Comparison of ENCODE assay signal across 8 cellular contexts in the genomic region with DNA sequence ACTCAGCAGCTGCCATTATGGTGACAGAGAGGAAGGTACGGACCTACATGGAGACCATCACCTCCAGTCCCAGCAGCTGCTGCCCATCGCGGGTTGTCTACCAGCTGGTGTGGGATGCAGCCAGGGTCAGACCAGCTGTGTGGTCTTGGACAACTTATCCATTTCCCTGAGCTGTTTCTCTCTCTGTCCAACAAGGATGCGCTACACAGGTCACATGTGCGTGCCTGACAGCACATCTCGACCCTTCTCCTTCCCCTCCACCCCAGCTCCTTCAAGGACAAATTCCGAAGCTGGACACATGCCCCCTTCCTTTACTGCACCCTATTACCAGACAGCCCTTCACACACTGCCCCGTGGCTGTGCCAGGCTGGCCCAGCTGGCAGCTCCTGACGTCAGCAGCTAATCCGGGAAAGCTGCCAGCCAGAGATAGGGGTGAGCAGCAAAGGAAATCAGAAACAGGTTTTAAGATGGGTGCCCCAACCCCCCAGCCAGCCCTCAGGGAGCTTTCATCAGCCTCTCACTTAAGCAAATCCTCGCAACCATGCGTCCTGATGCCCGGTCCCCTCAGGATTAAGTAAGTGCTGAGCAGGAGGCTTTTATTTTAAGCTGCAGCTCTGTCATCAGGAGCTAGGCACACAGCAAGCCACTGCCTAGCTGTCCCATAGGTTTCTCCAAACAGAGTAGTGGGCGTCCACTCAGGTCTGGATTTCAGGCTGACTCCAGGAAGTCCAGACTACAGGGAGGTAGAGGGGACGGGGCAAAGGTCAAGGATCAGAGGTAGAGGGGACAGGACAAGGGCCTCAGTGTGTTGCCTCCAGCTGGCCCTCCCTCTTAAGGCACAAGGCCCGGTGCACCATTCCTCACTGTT. TPM values are rescaled to one million over a fixed set of nuclear protein-coding genes. Genes with fewer than 3 reads are reported as not detected.
A peak's percentile ranks its signal among the peaks of the same experiment; 100 is the strongest.
DNase-seq lines count a peak whose midpoint lies in the region; ATAC-seq, FAIRE-seq and TF ChIP-seq lines count a peak whose summit lies in the region.

No MANE protein-coding gene starts in this region.

- H3K9me3 Mint-ChIP-seq in activated CD8-positive, alpha-beta memory T cell treated with anti-CD3 and anti-CD28 coated beads, Interleukin-2, amount 10 ng/mL, durations not matched to agents 7 days and 5 days (ENCODE audit: low read depth): no peaks in the 10 kb centered on the region
- H3K9me3 Mint-ChIP-seq in effector memory CD8-positive, alpha-beta T cell: no peaks in the 10 kb centered on the region
- H3K9me3 Mint-ChIP-seq in endodermal cell: no peaks in the 10 kb centered on the region

- POLR2A ChIA-PET in endothelial cell of umbilical vein (lab: Charles Lee): no interaction called here

- no peak for FAIRE-seq in endothelial cell of umbilical vein (lab: Jason Lieb, UNC)

- no peak overlapping the region for H3K4me3 Mint-ChIP-seq in activated CD8-positive, alpha-beta memory T cell treated with anti-CD3 and anti-CD28 coated beads, Interleukin-2, amount 10 ng/mL, durations not matched to agents 7 days and 5 days
- no peak overlapping the region for H3K4me3 Mint-ChIP-seq in effector memory CD8-positive, alpha-beta T cell
- no peak overlapping the region for H3K4me3 Mint-ChIP-seq in endodermal cell

- H3K9ac ChIP-seq in endothelial cell of umbilical vein (replicated peaks; ENCODE audit: extremely low read depth, insufficient read depth, low read length): no peak overlapping the region
- H3K9ac ChIP-seq in endodermal cell (ENCODE audit: extremely low read depth, low read length, poor library complexity, severe bottlenecking): no peak overlapping the region

- no peak overlapping the region for H3K27ac Mint-ChIP-seq in activated CD8-positive, alpha-beta memory T cell treated with anti-CD3 and anti-CD28 coated beads, Interleukin-2, amount 10 ng/mL, durations not matched to agents 7 days and 5 days
- no peak overlapping the region for H3K27ac Mint-ChIP-seq in effector memory CD8-positive, alpha-beta T cell
- no peak overlapping the region for H3K27ac Mint-ChIP-seq in endodermal cell

- no peak overlapping the region for H3K4me2 ChIP-seq in endothelial cell of umbilical vein (ENCODE audit: insufficient read depth, low read length)

- DNase-seq in NCI-H2171 treated with DMSO at 0.1 percent for 48 hours (lab: John Stamatoyannopoulos, UW): peak; percentile 91
- peak; percentile 21 for DNase-seq in endothelial cell of umbilical vein (ENCODE audit: low read depth, low spot score)
- no peak for DNase-seq in activated CD8-positive, alpha-beta memory T cell treated with anti-CD3 and anti-CD28 coated beads, Interleukin-2, amount 10 ng/mL, durations not matched to agents 7 days and 5 days
- no peak for DNase-seq in effector memory CD8-positive, alpha-beta T cell
- DNase-seq in H7: no peak
- no peak for DNase-seq in endodermal cell

- intact Hi-C loops in endothelial cell of umbilical vein (cut with micrococcal nuclease): no loop called here

- TF ChIP-seq POLR2A in endothelial cell of umbilical vein (IDR thresholded peaks at IDR 0.05; ENCODE audit: low read depth, low read length): no peak

- H3K4me1 ChIP-seq in endothelial cell of umbilical vein (ENCODE audit: control insufficient read depth, extremely low read depth, insufficient read depth, low read length) (no peaks in the 10 kb centered on the region), muscle layer of duodenum (ENCODE audit: control insufficient read depth in 1 of 2, insufficient read depth in 2 of 2, low read length in 2 of 2) (peaks cover 4 to 22% of the 10 kb centered on the region in 2 donors), endodermal cell (ENCODE audit: control insufficient read depth, insufficient read depth, low read length) (no peaks in the 10 kb centered on the region)

- 83 to 89% methylated on average over 11 to 16 of the region's 16 CpGs for WGBS in endodermal cell (ENCODE audit: insufficient coverage in 1 of 2, insufficient read length in 1 of 2), 2 experiments

- H3K36me3 ChIP-seq in endothelial cell of umbilical vein (ENCODE audit: control insufficient read depth in 2 of 2, extremely low read depth in 1 of 2, insufficient read depth in 2 of 2, low read length in 2 of 2) (no peaks in the 10 kb centered on the region), muscle layer of duodenum (ENCODE audit: control insufficient read depth in 1 of 2, insufficient read depth in 2 of 2, low read length in 2 of 2) (peaks cover 15 to 24% of the 10 kb centered on the region in 2 donors), H7 (replicated peaks; ENCODE audit: control insufficient read depth, insufficient read depth, low read length) (no peaks in the 10 kb centered on the region; the same call in none of the 2 replicates), endodermal cell (ENCODE audit: control insufficient read depth, insufficient read depth, low read length) (no peaks in the 10 kb centered on the region)

- H2AFZ ChIP-seq in endothelial cell of umbilical vein (ENCODE audit: low read depth, low read length): no peak overlapping the region

- H3K9me1 ChIP-seq in endothelial cell of umbilical vein (replicated peaks; ENCODE audit: control insufficient read depth, extremely low read depth, insufficient read depth, low read length): no peaks in the 10 kb centered on the region

- H3K4me3 ChIP-seq in endothelial cell of umbilical vein (replicated peaks in 1 of 3; ENCODE audit: insufficient read depth in 1 of 3, low read depth in 1 of 3, low read length in 3 of 3) (no peak overlapping the region), muscle layer of duodenum (ENCODE audit: low read depth in 1 of 2, low read length in 2 of 2) (no peak overlapping the region), H7 (ENCODE audit: insufficient read depth, low read depth, low read length) (no peak overlapping the region), endodermal cell (ENCODE audit: low read length) (no peak overlapping the region)

- H3K27me3 Mint-ChIP-seq in activated CD8-positive, alpha-beta memory T cell treated with anti-CD3 and anti-CD28 coated beads, Interleukin-2, amount 10 ng/mL, durations not matched to agents 7 days and 5 days: no peaks in the 10 kb centered on the region
- no peaks in the 10 kb centered on the region for H3K27me3 Mint-ChIP-seq in effector memory CD8-positive, alpha-beta T cell
- H3K27me3 Mint-ChIP-seq in endodermal cell (ENCODE audit: insufficient read depth): no peaks in the 10 kb centered on the region

- peak overlapping the region; percentile 6 for H3K27ac ChIP-seq in C4-2B
- H3K27ac ChIP-seq in endothelial cell of umbilical vein (ENCODE audit: insufficient read depth, low read depth, low read length): no peak overlapping the region
- peak overlapping the region; percentile 2 for H3K27ac ChIP-seq in muscle layer of duodenum (ENCODE audit: low read length)
- H3K27ac ChIP-seq in endodermal cell (ENCODE audit: low read depth, low read length): no peak overlapping the region

- dilution Hi-C loops in endothelial cell of umbilical vein (cut with MboI; ENCODE audit: extremely low pct_ligation_motif_present, low sequenced_read_pairs): no loop called here

- TF ChIP-seq CTCF in C4-2B (conservative IDR thresholded peaks at IDR 0.05) (no peak), endothelial cell of umbilical vein (IDR thresholded peaks at IDR 0.05; ENCODE audit: extremely low read depth in 1 of 2, insufficient read depth in 1 of 2, low read depth in 1 of 2, low read length in 2 of 2) (no peak), endodermal cell (conservative IDR thresholded peaks at IDR 0.05) (no peak)

- no peaks in the 10 kb centered on the region for H3K9me3 ChIP-seq in endothelial cell of umbilical vein (replicated peaks; ENCODE audit: control insufficient read depth, insufficient read depth, low read length)
- no peaks in the 10 kb centered on the region for H3K9me3 ChIP-seq in muscle layer of duodenum (ENCODE audit: control insufficient read depth in 1 of 2, low read length in 2 of 2)
- H3K9me3 ChIP-seq in endodermal cell (ENCODE audit: control insufficient read depth, low read length): no peaks in the 10 kb centered on the region

- H4K20me1 ChIP-seq in endothelial cell of umbilical vein (replicated peaks; ENCODE audit: control insufficient read depth, extremely low read depth, insufficient read depth, low read length): no peaks in the 10 kb centered on the region

- H3K4me1 Mint-ChIP-seq in activated CD8-positive, alpha-beta memory T cell treated with anti-CD3 and anti-CD28 coated beads, Interleukin-2, amount 10 ng/mL, durations not matched to agents 7 days and 5 days: peaks cover 12% of the 10 kb centered on the region
- H3K4me1 Mint-ChIP-seq in effector memory CD8-positive, alpha-beta T cell (ENCODE audit: low read depth in 2 of 2): peaks cover 5 to 6% of the 10 kb centered on the region in 2 donors
- H3K4me1 Mint-ChIP-seq in endodermal cell: peaks cover 3% of the 10 kb centered on the region

- H3K36me3 Mint-ChIP-seq in activated CD8-positive, alpha-beta memory T cell treated with anti-CD3 and anti-CD28 coated beads, Interleukin-2, amount 10 ng/mL, durations not matched to agents 7 days and 5 days: no peaks in the 10 kb centered on the region
- H3K36me3 Mint-ChIP-seq in effector memory CD8-positive, alpha-beta T cell (ENCODE audit: insufficient read depth): peaks cover 7% of the 10 kb centered on the region
- H3K36me3 Mint-ChIP-seq in endodermal cell (ENCODE audit: low read depth): no peaks in the 10 kb centered on the region

- H3K27me3 ChIP-seq in endothelial cell of umbilical vein (ENCODE audit: control insufficient read depth in 2 of 2, insufficient read depth in 2 of 2, low read length in 2 of 2): no peaks in the 10 kb centered on the region
- no peaks in the 10 kb centered on the region for H3K27me3 ChIP-seq in muscle layer of duodenum (ENCODE audit: low read depth, low read length)
- H3K27me3 ChIP-seq in H7 (ENCODE audit: control insufficient read depth, insufficient read depth, low read length): no peaks in the 10 kb centered on the region
- H3K27me3 ChIP-seq in endodermal cell (ENCODE audit: control insufficient read depth, insufficient read depth, low read length, poor library complexity, severe bottlenecking): no peaks in the 10 kb centered on the region

- no TSS peak for BruUV-seq in endothelial cell of umbilical vein (replicated peaks; lab: Mats Ljungman, UMichigan)

- no peak for ATAC-seq in activated CD8-positive, alpha-beta memory T cell treated with anti-CD3 and anti-CD28 coated beads, Interleukin-2, amount 10 ng/mL, durations not matched to agents 7 days and 5 days
- ATAC-seq in effector memory CD8-positive, alpha-beta T cell (replicated peaks): no peak

- CTCF ChIA-PET in endothelial cell of umbilical vein (lab: Charles Lee): interaction anchor here (0.7 to 7.9 kb wide), 10 partner anchors 10 to 131 kb away, joined by 3 to 251 read pairs (median 4); a partner anchor contains a TSS
- CTCF ChIA-PET in activated CD8-positive, alpha-beta memory T cell treated with anti-CD3 and anti-CD28 coated beads, Interleukin-2, amount 10 ng/mL, durations not matched to agents 7 days and 5 days (lab: Charles Lee): interaction anchor here (0.9 to 6.6 kb wide), 10 partner anchors 18 to 479 kb away, joined by 3 to 81 read pairs (median 6); a partner anchor contains a TSS

- H3K79me2 ChIP-seq in endothelial cell of umbilical vein (ENCODE audit: control insufficient read depth, insufficient read depth, low read length): no peaks in the 10 kb centered on the region

RNA-seq across cellular contexts. Expression of a gene that starts 20.3 kb away (rescaled TPM):
- 2.2 and 2.9 TPM in 2 replicates for total RNA-seq in endothelial cell of umbilical vein
- polyA plus RNA-seq in endothelial cell of umbilical vein: 4.0 and 5.3 TPM in 2 replicates
- 2.2 and 4.2 TPM in 2 replicates for polyA plus RNA-seq in endothelial cell of umbilical vein (2011; cell fraction: cytosol; rRNA removed)
- polyA plus RNA-seq in endothelial cell of umbilical vein (2011; cell fraction: nucleus; rRNA removed): 2.1 and 3.2 TPM in 2 replicates
- polyA plus RNA-seq in endothelial cell of umbilical vein (2012): 1.5 and 1.6 TPM in 2 replicates
- polyA minus RNA-seq in endothelial cell of umbilical vein: 9.3 and 13.6 TPM in 2 replicates
- 1.0 TPM for polyA minus RNA-seq in endothelial cell of umbilical vein (2011; cell fraction: cytosol; rRNA and poly(A)+ RNA removed)
- 2.5 and 3.1 TPM in 2 replicates for polyA minus RNA-seq in endothelial cell of umbilical vein (2011; cell fraction: nucleus; rRNA and poly(A)+ RNA removed)
- total RNA-seq in activated CD8-positive, alpha-beta memory T cell treated with anti-CD3 and anti-CD28 coated beads, Interleukin-2, amount 10 ng/mL, durations not matched to agents 7 days and 5 days: 1 to 10 TPM; 1.4 to 2.0 TPM
- total RNA-seq in H7 (2014; rRNA removed; shearing (Covaris generic)): 4.8 and 12.7 TPM in 2 replicates
- total RNA-seq in endodermal cell: 1 to 10 TPM; 4.7 to 7.9 TPM
- polyA plus RNA-seq in endodermal cell (2013, experiment 1 of 2): 10.7 TPM
- polyA plus RNA-seq in endodermal cell (2013, experiment 2 of 2): 10.4 TPM

RNA-seq across cellular contexts. Expression of a gene that starts 44.6 kb away (rescaled TPM):
- total RNA-seq in endothelial cell of umbilical vein: 39.4 and 44.7 TPM in 2 replicates
- 21.7 and 23.2 TPM in 2 replicates for polyA plus RNA-seq in endothelial cell of umbilical vein
- polyA plus RNA-seq in endothelial cell of umbilical vein (2011; cell fraction: cytosol; rRNA removed): 20.4 and 20.6 TPM in 2 replicates
- 11.4 and 11.7 TPM in 2 replicates for polyA plus RNA-seq in endothelial cell of umbilical vein (2011; cell fraction: nucleus; rRNA removed)
- polyA plus RNA-seq in endothelial cell of umbilical vein (2012): 19.8 and 23.9 TPM in 2 replicates
- polyA minus RNA-seq in endothelial cell of umbilical vein: 19.8 and 23.1 TPM in 2 replicates
- 13.4 TPM for polyA minus RNA-seq in endothelial cell of umbilical vein (2011; cell fraction: cytosol; rRNA and poly(A)+ RNA removed)
- polyA minus RNA-seq in endothelial cell of umbilical vein (2011; cell fraction: nucleus; rRNA and poly(A)+ RNA removed): 6.5 and 7.0 TPM in 2 replicates
- 10 to 100 TPM; 38.8 to 45.1 TPM for total RNA-seq in activated CD8-positive, alpha-beta memory T cell treated with anti-CD3 and anti-CD28 coated beads, Interleukin-2, amount 10 ng/mL, durations not matched to agents 7 days and 5 days
- 31.7 and 33.1 TPM in 2 replicates for total RNA-seq in H7 (2014; rRNA removed; shearing (Covaris generic))
- 10 to 100 TPM; 51.2 to 57.9 TPM for total RNA-seq in endodermal cell
- 33.8 TPM for polyA plus RNA-seq in endodermal cell (2013, experiment 1 of 2)
- polyA plus RNA-seq in endodermal cell (2013, experiment 2 of 2): 31.5 TPM

Comparison
In these comparisons a context has a peak if more than half of its experiments do, and no peak if none do; other contexts are left out.
1. H3K27ac ChIP-seq: peak in C4-2B (single experiment) and muscle layer of duodenum (single experiment); none in endothelial cell of umbilical vein (single experiment) and endodermal cell (single experiment).
2. DNase-seq: peak in NCI-H2171 treated with DMSO at 0.1 percent for 48 hours (single experiment) and endothelial cell of umbilical vein (single experiment); none in activated CD8-positive, alpha-beta memory T cell treated with anti-CD3 and anti-CD28 coated beads, Interleukin-2, amount 10 ng/mL, durations not matched to agents 7 days and 5 days (single experiment), effector memory CD8-positive, alpha-beta T cell (0 of 3), H7 (single experiment) and endodermal cell (single experiment).